In genomic region chr17:4948997-4949320, GRCh38 we compare ENCODE assay signal across 8 cellular contexts. TPM values are rescaled to one million over a fixed set of nuclear protein-coding genes. Genes with fewer than 3 reads are reported as not detected.
DNase-seq lines count a peak whose midpoint lies in the region; ATAC-seq and TF ChIP-seq lines count a peak whose summit lies in the region.

No MANE protein-coding gene starts in this region.

- peak overlapping the region; percentile 90 for H3K14ac ChIP-seq in trophoblast cell (ENCODE audit: low read length)

- ATAC-seq in activated naive CD4-positive, alpha-beta T cell treated with anti-CD3 and anti-CD28 coated beads, Interleukin-2, amount 50 U/mL, for 72 hours: peak; percentile 15 to 56

- no CpG with 5 or more reads among the region's 29 CpGs for WGBS in trophoblast cell (ENCODE audit: extremely low coverage, insufficient coverage, insufficient read length)

- H3K4me3 ChIP-seq in trophoblast cell (ENCODE audit: low read depth, low read length): peak overlapping the region; percentile 72

- H3K4me2 ChIP-seq in trophoblast cell (ENCODE audit: low read length): peak overlapping the region; percentile 91

- H3K36me3 Mint-ChIP-seq in activated naive CD4-positive, alpha-beta T cell treated with anti-CD3 and anti-CD28 coated beads, Interleukin-2, amount 50 U/mL, for 72 hours: peaks cover 36 to 42% of the 10 kb centered on the region in 2 donors

- peak overlapping the region; percentile 99 for H2BK120ac ChIP-seq in trophoblast cell (ENCODE audit: insufficient read depth, low read length, poor library complexity)

- H4K12ac ChIP-seq in trophoblast cell (ENCODE audit: low read depth, low read length): peak overlapping the region; percentile 43

- H4K91ac ChIP-seq in trophoblast cell (ENCODE audit: low read depth, low read length): peak overlapping the region; percentile 100

- H3K18ac ChIP-seq in trophoblast cell (ENCODE audit: low read length): peak overlapping the region; percentile 89

- no peak overlapping the region for H3K23ac ChIP-seq in trophoblast cell (ENCODE audit: low read length)

- H3K9ac ChIP-seq in trophoblast cell (ENCODE audit: low read length): peak overlapping the region; percentile 93

- peak overlapping the region; percentile 98 for H4K8ac ChIP-seq in trophoblast cell (ENCODE audit: low read depth, low read length)

- H3K4me1 ChIP-seq in trophoblast cell (ENCODE audit: control insufficient read depth in 1 of 2, insufficient read depth in 2 of 2, low read length in 2 of 2): peaks cover 28 to 42% of the 10 kb centered on the region in 2 experiments

- POLR2A ChIA-PET in RWPE1 (lab: Yijun Ruan, JAX; ENCODE audit: low non-redundant PET): interaction anchor here (0.8 to 1.3 kb wide), 4 partner anchors 9 to 40 kb away, joined by 3 to 6 read pairs (median 4); partner anchors contain the start of genes RNF167 and SLC25A11

- peaks cover 19 to 30% of the 10 kb centered on the region in 2 experiments for H3K36me3 ChIP-seq in trophoblast cell (ENCODE audit: control insufficient read depth in 1 of 2, insufficient read depth in 2 of 2, low read length in 2 of 2)

- intact Hi-C loops in head of caudate nucleus (cut with DNase I): loop anchor here (2.0 kb wide), 1 partner anchor 18 kb away; the partner anchor contains the start of gene SPAG7

- peak overlapping the region; percentile 81 for H3K4ac ChIP-seq in trophoblast cell (ENCODE audit: low read depth, low read length)

- H3K79me2 ChIP-seq in trophoblast cell (ENCODE audit: control insufficient read depth, insufficient read depth, low read length, poor library complexity): peaks cover 26% of the 10 kb centered on the region

- H3K9me3 Mint-ChIP-seq in activated naive CD4-positive, alpha-beta T cell treated with anti-CD3 and anti-CD28 coated beads, Interleukin-2, amount 50 U/mL, for 72 hours: no peaks in the 10 kb centered on the region

- H2AK5ac ChIP-seq in trophoblast cell (ENCODE audit: low read length): peak overlapping the region; percentile 31

- H3K27ac Mint-ChIP-seq in activated naive CD4-positive, alpha-beta T cell treated with anti-CD3 and anti-CD28 coated beads, Interleukin-2, amount 50 U/mL, for 72 hours: peak overlapping the region in 1 of 2 donors; percentile 98

- peaks cover 30% of the 10 kb centered on the region for H3K79me1 ChIP-seq in trophoblast cell (ENCODE audit: low read length)

- DNase-seq in CD1c-positive myeloid dendritic cell (ENCODE audit: extremely low spot score): peak; percentile 94
- DNase-seq in GM19240 (ENCODE audit: insufficient read length, low spot score): peak; percentile 70
- peak; percentile 89 for DNase-seq in HT1080 (ENCODE audit: low read depth)
- DNase-seq in RWPE1 (ENCODE audit: low spot score): peak; percentile 90
- DNase-seq in activated naive CD4-positive, alpha-beta T cell treated with anti-CD3 and anti-CD28 coated beads, Interleukin-2, amount 50 U/mL, for 72 hours (ENCODE audit: low spot score in 2 of 2): peak in 1 of 2 donors; percentile 81
- peak in 33 of 42 donors; percentile 32 to 90 (median 80) for DNase-seq in head of caudate nucleus
- DNase-seq in trophoblast cell: peak; percentile 82 to 90
- DNase-seq in midbrain (lab: John Stamatoyannopoulos, UW): no peak

- no peaks in the 10 kb centered on the region for H3K27me3 ChIP-seq in trophoblast cell (ENCODE audit: insufficient read depth, low read length)

- H3K27ac ChIP-seq in RWPE1 (peak overlapping the region; percentile 100), trophoblast cell (ENCODE audit: low read depth, low read length) (peak overlapping the region; percentile 100)

- CTCF ChIA-PET in RWPE1 (lab: Yijun Ruan, JAX): no interaction called here

- peak overlapping the region; percentile 20 for H2AFZ ChIP-seq in trophoblast cell (ENCODE audit: insufficient read depth, low read length, poor library complexity)

- H2BK5ac ChIP-seq in trophoblast cell (ENCODE audit: low read depth, low read length, poor library complexity): peak overlapping the region; percentile 99

- peaks cover 1% of the 10 kb centered on the region for H3K9me3 ChIP-seq in trophoblast cell (ENCODE audit: insufficient read depth, low read depth, low read length)

- TF ChIP-seq CTCF in RWPE1 (conservative IDR thresholded peaks at IDR 0.05; ENCODE audit: low read depth): no peak

- H2BK12ac ChIP-seq in trophoblast cell (ENCODE audit: low read length): no peak overlapping the region

RNA-seq across cellular contexts. Expression of gene PFN1, which starts 0.6 kb away (rescaled TPM):
- total RNA-seq in HT1080 (2014; rRNA removed; shearing (Covaris generic)): 1,934 and 2,529 TPM in 2 replicates
- 2,396 and 3,394 TPM in 2 replicates for polyA plus RNA-seq in HT1080 (2015; cell fraction: cytosol; rRNA removed)
- polyA plus RNA-seq in HT1080 (2015; cell fraction: nucleus; rRNA removed): 1,024 and 1,117 TPM in 2 replicates
- total RNA-seq in activated naive CD4-positive, alpha-beta T cell treated with anti-CD3 and anti-CD28 coated beads, Interleukin-2, amount 50 U/mL, for 72 hours: 1,000 to 10,000 TPM; 1,929 to 1,966 TPM
- 1,571 and 1,587 TPM in 2 replicates for polyA plus RNA-seq in trophoblast cell (2013)

RNA-seq across cellular contexts. Expression of gene ENO3, which starts 2.0 kb away (rescaled TPM):
- total RNA-seq in HT1080 (2014; rRNA removed; shearing (Covaris generic)): 2.5 and 3.0 TPM in 2 replicates
- 2.9 and 5.9 TPM in 2 replicates for polyA plus RNA-seq in HT1080 (2015; cell fraction: cytosol; rRNA removed)
- polyA plus RNA-seq in HT1080 (2015; cell fraction: nucleus; rRNA removed): 51.8 and 55.4 TPM in 2 replicates
- total RNA-seq in activated naive CD4-positive, alpha-beta T cell treated with anti-CD3 and anti-CD28 coated beads, Interleukin-2, amount 50 U/mL, for 72 hours: 10 to 100 TPM; 32.1 to 47.9 TPM
- 5.6 and 5.8 TPM in 2 replicates for polyA plus RNA-seq in trophoblast cell (2013)

RNA-seq across cellular contexts. Expression of gene RNF167, which starts 8.9 kb away (rescaled TPM):
- total RNA-seq in HT1080 (2014; rRNA removed; shearing (Covaris generic)): 70.0 and 95.7 TPM in 2 replicates
- polyA plus RNA-seq in HT1080 (2015; cell fraction: cytosol; rRNA removed): 95.4 and 101 TPM in 2 replicates
- 86.4 and 95.5 TPM in 2 replicates for polyA plus RNA-seq in HT1080 (2015; cell fraction: nucleus; rRNA removed)
- 100 to 1,000 TPM; 188 to 241 TPM for total RNA-seq in activated naive CD4-positive, alpha-beta T cell treated with anti-CD3 and anti-CD28 coated beads, Interleukin-2, amount 50 U/mL, for 72 hours
- 113 and 122 TPM in 2 replicates for polyA plus RNA-seq in trophoblast cell (2013)

RNA-seq across cellular contexts. Expression of gene SLC25A11, which starts 9.1 kb away (rescaled TPM):
- 103 and 112 TPM in 2 replicates for total RNA-seq in HT1080 (2014; rRNA removed; shearing (Covaris generic))
- polyA plus RNA-seq in HT1080 (2015; cell fraction: cytosol; rRNA removed): 57.2 and 69.9 TPM in 2 replicates
- polyA plus RNA-seq in HT1080 (2015; cell fraction: nucleus; rRNA removed): 36.1 and 44.7 TPM in 2 replicates
- 10 to 100 TPM; 69.4 to 89.1 TPM for total RNA-seq in activated naive CD4-positive, alpha-beta T cell treated with anti-CD3 and anti-CD28 coated beads, Interleukin-2, amount 50 U/mL, for 72 hours
- 36.6 and 37.7 TPM in 2 replicates for polyA plus RNA-seq in trophoblast cell (2013)

RNA-seq across cellular contexts. Expression of gene GP1BA, which starts 16.9 kb away (rescaled TPM):
- not detected in 2 replicates for total RNA-seq in HT1080 (2014; rRNA removed; shearing (Covaris generic))
- polyA plus RNA-seq in HT1080 (2015; cell fraction: cytosol; rRNA removed): not detected in 2 replicates
- not detected in 2 replicates for polyA plus RNA-seq in HT1080 (2015; cell fraction: nucleus; rRNA removed)
- not detected for total RNA-seq in activated naive CD4-positive, alpha-beta T cell treated with anti-CD3 and anti-CD28 coated beads, Interleukin-2, amount 50 U/mL, for 72 hours
- 0.05 and 0.14 TPM in 2 replicates for polyA plus RNA-seq in trophoblast cell (2013)
